Comparison of ENCODE assay signal across 19 cellular contexts in the genomic region with DNA sequence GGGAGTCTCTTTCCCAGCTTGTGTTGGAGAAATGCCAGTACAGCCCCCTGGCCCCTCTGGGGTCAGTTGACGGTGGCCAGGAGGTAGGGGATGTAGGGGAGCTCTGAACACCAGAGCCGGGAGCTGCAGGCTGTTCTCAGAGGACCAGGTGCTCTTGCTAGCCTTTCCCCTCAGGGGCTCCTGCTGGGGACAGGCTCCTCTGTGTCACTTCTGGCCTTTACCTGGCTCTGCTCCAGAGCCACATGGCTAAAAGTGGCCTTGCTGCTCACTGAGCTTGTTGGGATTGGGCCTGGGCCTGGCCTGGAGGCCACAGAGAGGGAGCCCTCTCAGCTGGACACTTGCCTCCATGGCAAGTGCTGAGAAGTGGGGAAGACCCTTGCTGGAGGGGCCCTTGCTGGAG. TPM values are rescaled to one million over a fixed set of nuclear protein-coding genes. Genes with fewer than 3 reads are reported as not detected.
DNase-seq lines count a peak whose midpoint lies in the region; ATAC-seq and TF ChIP-seq lines count a peak whose summit lies in the region.
"Had no signal": no experiment of that assay in that cellular context is flagged by ENCODE, and none has a peak within 500 bp of the region (broad histone marks: within the 10 kb centered on the region; RNA-seq: fewer than 3 reads in every experiment).

No MANE protein-coding gene starts in this region.

- no peak for TF ChIP-seq CTCF in right atrium auricular region (IDR thresholded peaks at IDR 0.05)

- DNase-seq in Right ventricle myocardium inferior (ENCODE audit: missing footprints) (no peak), right atrium auricular region (ENCODE audit: low spot score) (no peak), cerebellum (ENCODE audit: low spot score) (peak; percentile 24), right cardiac atrium (peak in 1 of 3 donors; percentile 43), retina (no peak)
- DNase-seq: DMS 273 treated with DMSO at 0.1 percent for 48 hours; KBM-7; NCI-H1417 treated with DMSO at 0.1 percent for 48 hours; NCI-H2029 treated with DMSO at 0.1 percent for 48 hours; NCI-H226; NCI-H524 treated with DMSO at 0.1 percent for 48 hours; NK-92 treated with Interleukin-12 subunit alpha and Interleukin-12 subunit beta, amount 100 ng/mL, for 24 hours; SIG-M5 had no signal

- H3K9me3 ChIP-seq in right atrium auricular region: no peaks in the 10 kb centered on the region
- H3K9me3 ChIP-seq in right cardiac atrium (ENCODE audit: control insufficient read depth, low read length): no peaks in the 10 kb centered on the region

- H3K4me1 ChIP-seq in right atrium auricular region (peaks cover 0 to 12% of the 10 kb centered on the region in 2 donors), right cardiac atrium (ENCODE audit: control insufficient read depth, insufficient read depth, low read length) (no peaks in the 10 kb centered on the region)

- intact Hi-C loops in Right ventricle myocardium inferior (cut with DNase I): no loop called here
- intact Hi-C loops in right cardiac atrium (cut with DNase I): no loop called here

- H3K36me3 ChIP-seq in right atrium auricular region: no peaks in the 10 kb centered on the region

- ATAC-seq in Right ventricle myocardium inferior (peak; percentile 53), right cardiac atrium (peak in 1 of 2 donors; percentile 27), GM21786 (IDR thresholded peaks at IDR 0.05; ENCODE audit: unreplicated experiment) (no peak), HG03039 (IDR thresholded peaks at IDR 0.05; ENCODE audit: unreplicated experiment) (no peak), HG03442 (IDR thresholded peaks at IDR 0.05; ENCODE audit: unreplicated experiment) (no peak)
- ATAC-seq: GM23338, HCT116 had no signal

- H3K4me3 ChIP-seq in right atrium auricular region: no peak overlapping the region
- no peak overlapping the region for H3K4me3 ChIP-seq in right cardiac atrium (ENCODE audit: low read length)
- H3K4me3 ChIP-seq: BLaER1 treated with 17β-estradiol and CSF1 and Interleukin-3, amounts not matched to agents 10 nM and 100 nM; GM23338 had no signal

- 74% methylated on average over 2 of the region's 2 CpGs for WGBS in right cardiac atrium

- no peaks in the 10 kb centered on the region for H3K27me3 ChIP-seq in right atrium auricular region
- no peaks in the 10 kb centered on the region for H3K27me3 ChIP-seq in right cardiac atrium (ENCODE audit: control insufficient read depth, insufficient read depth)
- H3K27me3 ChIP-seq: BLaER1 treated with 17β-estradiol and CSF1 and Interleukin-3, amounts not matched to agents 10 nM and 100 nM had no signal

- H3K27ac ChIP-seq in right atrium auricular region (peak overlapping the region in 1 of 2 donors; percentile 12), right cardiac atrium (ENCODE audit: low read length) (peak overlapping the region; percentile 10)
- H3K27ac ChIP-seq: BLaER1 treated with 17β-estradiol and CSF1 and Interleukin-3, amounts not matched to agents 10 nM and 100 nM had no signal

RNA-seq across cellular contexts. Expression of gene BCL7A, which starts 50.8 kb away (rescaled TPM):
- total RNA-seq in Right ventricle myocardium inferior (15.8 TPM), right atrium auricular region (10 to 100 TPM; 11.5 to 21.2 TPM), cerebellum (38.5 TPM), right cardiac atrium (10 to 100 TPM in 3 of 4 donors, 1 to 10 TPM in 1; 9.5 to 13.2 (median 11.8) TPM)
- 6.7 TPM for polyA plus RNA-seq in right cardiac atrium

RNA-seq across cellular contexts. Expression of gene CFAP251, which starts 52.5 kb away (rescaled TPM):
- total RNA-seq in Right ventricle myocardium inferior (1.3 TPM), right atrium auricular region (1 to 10 TPM; 1.0 to 2.2 TPM), cerebellum (12.4 TPM), right cardiac atrium (under 1 TPM; 0.61 to 0.91 (median 0.75) TPM)
- polyA plus RNA-seq in right cardiac atrium: 0.54 TPM
